ENCODE assay signal across 27 cellular contexts in genomic region chrX:146385529-146385928, GRCh38.
"Had no signal": no experiment of that assay in that cellular context is flagged by ENCODE, and none has a peak within 500 bp of the region (broad histone marks: within the 10 kb centered on the region; RNA-seq: fewer than 3 reads in every experiment).

No MANE protein-coding gene starts in this region.

- H3K4me1 ChIP-seq: colonic mucosa, esophagus muscularis mucosa, esophagus squamous epithelium, foreskin keratinocyte, gastrocnemius medialis, gastroesophageal sphincter, heart left ventricle had no signal

- H3K4me3 ChIP-seq: colonic mucosa, coronary artery, dorsolateral prefrontal cortex, esophagus muscularis mucosa, esophagus squamous epithelium, gastrocnemius medialis, gastroesophageal sphincter, heart left ventricle had no signal

- DNase-seq: colonic mucosa; cortex of kidney; dermis blood vessel endothelial cell; dorsolateral prefrontal cortex; effector CD4-positive, alpha-beta T cell; effector CD8-positive, alpha-beta T cell; effector memory CD4-positive, alpha-beta T cell; effector memory CD8-positive, alpha-beta T cell; endodermal cell; erythroblast; esophagus squamous epithelium; foreskin fibroblast; foreskin keratinocyte; foreskin melanocyte; gastrocnemius medialis; glutamatergic neuron; head of caudate nucleus; heart left ventricle had no signal

- H3K9me3 ChIP-seq: colonic mucosa, esophagus squamous epithelium, gastroesophageal sphincter had no signal

- H3K36me3 ChIP-seq: colonic mucosa, esophagus muscularis mucosa, esophagus squamous epithelium, gastrocnemius medialis, gastroesophageal sphincter, heart left ventricle had no signal

- ATAC-seq: effector memory CD8-positive, alpha-beta T cell; esophagus mucosa; foreskin keratinocyte; gastrocnemius medialis; gastroesophageal sphincter; heart left ventricle had no signal

- H3K27me3 ChIP-seq: colonic mucosa, esophagus muscularis mucosa, esophagus squamous epithelium, foreskin keratinocyte, gastrocnemius medialis, gastroesophageal sphincter, heart left ventricle had no signal

- FAIRE-seq: colon, endometrium, endothelial cell of umbilical vein, frontal cortex had no signal

- H3K27ac ChIP-seq: colonic mucosa, coronary artery, dorsolateral prefrontal cortex, epithelial cell of prostate, esophagus muscularis mucosa, esophagus squamous epithelium, foreskin keratinocyte, gastrocnemius medialis, gastroesophageal sphincter, heart left ventricle had no signal
